ENCODE assay signal across 17 cellular contexts in the genomic region with DNA sequence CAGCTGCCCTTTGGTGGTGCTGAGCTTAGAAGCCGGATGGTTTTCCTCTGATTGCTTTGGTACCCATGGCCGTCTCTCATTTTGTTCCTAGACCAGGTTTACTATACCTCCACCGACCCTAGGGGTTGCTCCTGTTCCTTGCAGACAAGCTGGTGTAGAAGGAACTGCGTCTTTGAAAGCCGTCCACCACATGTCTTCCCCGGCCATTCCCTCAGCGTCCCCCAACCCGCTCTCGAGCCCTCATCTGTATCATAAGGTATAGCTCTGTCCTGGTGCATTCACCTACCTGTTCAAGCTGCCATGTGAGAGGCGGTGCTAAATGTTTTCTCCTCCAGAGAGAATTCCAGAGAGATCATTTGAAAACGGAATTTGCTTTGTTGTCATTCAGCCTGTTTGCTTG. TPM values are rescaled to one million over a fixed set of nuclear protein-coding genes. Genes with fewer than 3 reads are reported as not detected.
A peak's percentile ranks its signal among the peaks of the same experiment; 100 is the strongest.
DNase-seq lines count a peak whose midpoint lies in the region; ATAC-seq and TF ChIP-seq lines count a peak whose summit lies in the region.
"Had no signal": no experiment of that assay in that cellular context is flagged by ENCODE, and none has a peak within 500 bp of the region (broad histone marks: within the 10 kb centered on the region; RNA-seq: fewer than 3 reads in every experiment).

No MANE protein-coding gene starts in this region.

- H3K36me3 Mint-ChIP-seq in stimulated activated memory B cell treated with anti-CD40 and anti-IgM and Interleukin-4, amounts not matched to agents 10 μg/mL and 1 μg/mL and 100 μg/mL, for 72 hours, result peaks cover 83% of the 10 kb centered on the region

- H3K4me1 ChIP-seq in sigmoid colon (no peaks in the 10 kb centered on the region), upper lobe of right lung (no peaks in the 10 kb centered on the region)
- H3K4me1 ChIP-seq: HAP-1 had no signal

- H3K9me3 Mint-ChIP-seq in stimulated activated memory B cell treated with anti-CD40 and anti-IgM and Interleukin-4, amounts not matched to agents 10 μg/mL and 1 μg/mL and 100 μg/mL, for 72 hours, result no peaks in the 10 kb centered on the region
- H3K9me3 Mint-ChIP-seq: CD4-positive, alpha-beta memory T cell; HFFc6 had no signal

- TF ChIP-seq CTCF in sigmoid colon (IDR thresholded peaks at IDR 0.05) (no peak), upper lobe of right lung (IDR thresholded peaks at IDR 0.05) (no peak)

- H3K27ac ChIP-seq in sigmoid colon (no peak overlapping the region), upper lobe of right lung (no peak overlapping the region)

- no peak for TF ChIP-seq EP300 in sigmoid colon (IDR thresholded peaks at IDR 0.05)

- no peak overlapping the region for H3K27ac Mint-ChIP-seq in stimulated activated memory B cell treated with anti-CD40 and anti-IgM and Interleukin-4, amounts not matched to agents 10 μg/mL and 1 μg/mL and 100 μg/mL, for 72 hours
- H3K27ac Mint-ChIP-seq: CD4-positive, alpha-beta memory T cell; HFFc6 had no signal

- no peaks in the 10 kb centered on the region for H3K27me3 Mint-ChIP-seq in stimulated activated memory B cell treated with anti-CD40 and anti-IgM and Interleukin-4, amounts not matched to agents 10 μg/mL and 1 μg/mL and 100 μg/mL, for 72 hours
- H3K27me3 Mint-ChIP-seq: CD4-positive, alpha-beta memory T cell had no signal

- H3K27me3 ChIP-seq in sigmoid colon (no peaks in the 10 kb centered on the region), upper lobe of right lung (no peaks in the 10 kb centered on the region)

- H3K4me1 Mint-ChIP-seq in stimulated activated memory B cell treated with anti-CD40 and anti-IgM and Interleukin-4, amounts not matched to agents 10 μg/mL and 1 μg/mL and 100 μg/mL, for 72 hours, result peaks cover 17% of the 10 kb centered on the region

- H3K4me3 ChIP-seq in sigmoid colon (no peak overlapping the region), upper lobe of right lung (no peak overlapping the region)
- H3K4me3 ChIP-seq: HAP-1 had no signal

- peak; percentile 41 for DNase-seq in activated effector memory CD4-positive, alpha-beta T cell treated with anti-CD3 and anti-CD28 coated beads, Interleukin-2, amount 50 U/mL, for 16 hours
- no peak for DNase-seq in activated effector memory CD4-positive, alpha-beta T cell treated with Interleukin-2 at 50 U/mL for 16 hours
- DNase-seq in mesenteric fat pad (ENCODE audit: low spot score) (peak; percentile 33), sigmoid colon (peak; percentile 20), upper lobe of right lung (peak; percentile 15), cerebellar nuclear complex (lab: John Stamatoyannopoulos, UW) (no peak), GDM1 (lab: John Stamatoyannopoulos, UW) (no peak)
- DNase-seq: C1 segment of cervical spinal cord; Calu3; CD4-positive, alpha-beta memory T cell; COR-L47; DMS53; DMS79 treated with DMSO at 0.1 percent for 48 hours; GOT3; HFFc6 had no signal

- H3K9me3 ChIP-seq in sigmoid colon, result no peaks in the 10 kb centered on the region
- H3K9me3 ChIP-seq in upper lobe of right lung, result no peaks in the 10 kb centered on the region
- H3K9me3 ChIP-seq: HAP-1 had no signal

- no peak for ATAC-seq in upper lobe of right lung
- no peak for ATAC-seq in stimulated activated memory B cell treated with anti-CD40 and anti-IgM and Interleukin-4, amounts not matched to agents 10 μg/mL and 1 μg/mL and 100 μg/mL, for 72 hours

- TF ChIP-seq POLR2A in sigmoid colon (IDR thresholded peaks at IDR 0.05), result no peak

- H3K36me3 ChIP-seq in sigmoid colon, result peaks cover 36 to 98% (median 57%) of the 10 kb centered on the region in 4 donors
- H3K36me3 ChIP-seq in upper lobe of right lung, result peaks cover 94% of the 10 kb centered on the region

- 96% methylated on average over 11 of the region's 11 CpGs for WGBS in sigmoid colon, 2 donors

- intact Hi-C loops in sigmoid colon (cut with DNase I), result no loop called here
- intact Hi-C loops in upper lobe of right lung (cut with DNase I), result no loop called here

- H3K4me3 Mint-ChIP-seq in stimulated activated memory B cell treated with anti-CD40 and anti-IgM and Interleukin-4, amounts not matched to agents 10 μg/mL and 1 μg/mL and 100 μg/mL, for 72 hours, result no peak overlapping the region
- H3K4me3 Mint-ChIP-seq: CD4-positive, alpha-beta memory T cell; HFFc6 had no signal

RNA-seq across cellular contexts. Expression of a gene that starts 39.5 kb away (rescaled TPM):
- total RNA-seq in mesenteric fat pad (29.8 TPM), sigmoid colon (10 to 100 TPM; 14.6 to 27.4 (median 18.7) TPM), upper lobe of right lung (19.9 TPM)
- 10 to 100 TPM in 1 of 3 donors, 1 to 10 TPM in 2; 3.0 to 12.5 (median 3.2) TPM for polyA plus RNA-seq in sigmoid colon

Comparison
In these comparisons a context has a peak if more than half of its experiments do, and no peak if none do; other contexts are left out.
1. DNase-seq: peak in activated effector memory CD4-positive, alpha-beta T cell treated with anti-CD3 and anti-CD28 coated beads, Interleukin-2, amount 50 U/mL, for 16 hours (single experiment), mesenteric fat pad (single experiment), sigmoid colon (single experiment) and upper lobe of right lung (single experiment); none in activated effector memory CD4-positive, alpha-beta T cell treated with Interleukin-2 at 50 U/mL for 16 hours (single experiment), cerebellar nuclear complex (0 of 2) and GDM1 (single experiment).